Comparison of ENCODE assay signal across 8 cellular contexts in genomic region chr16:84726079-84726669, GRCh38. TPM values are rescaled to one million over a fixed set of nuclear protein-coding genes. Genes with fewer than 3 reads are reported as not detected.
A peak's percentile ranks its signal among the peaks of the same experiment; 100 is the strongest.
DNase-seq lines count a peak whose midpoint lies in the region; ATAC-seq, FAIRE-seq and TF ChIP-seq lines count a peak whose summit lies in the region.

No MANE protein-coding gene starts in this region.

- intact Hi-C loops in psoas muscle (cut with DNase I): loop anchor here (2.0 to 10.0 kb wide), 4 partner anchors 53 to 215 kb away; no protein-coding TSS in a partner anchor

- WGBS in psoas muscle, 3 donors: 15 to 21% (median 17%) methylated on average over 12 of the region's 12 CpGs

- H3K27ac ChIP-seq in right atrium auricular region (peak overlapping the region in 1 of 2 donors; percentile 19), psoas muscle (peak overlapping the region; percentile 34)

- H3K4me1 Mint-ChIP-seq in T-helper 17 cell: peaks cover 40% of the 10 kb centered on the region

- H3K27me3 ChIP-seq in right atrium auricular region (no peaks in the 10 kb centered on the region), psoas muscle (ENCODE audit: insufficient read depth in 3 of 3, low read length in 2 of 3) (no peaks in the 10 kb centered on the region)

- DNase-seq in Ammon's horn (ENCODE audit: low spot score) (peak; percentile 91), NCI-H1092 (lab: John Stamatoyannopoulos, UW) (peak; percentile 47), T-helper 17 cell (peak; percentile 69 to 81 (median 75)), amygdala (lab: John Stamatoyannopoulos, UW) (peak in 55 of 56 donors; percentile 17 to 95 (median 70)), right atrium auricular region (ENCODE audit: low spot score) (peak; percentile 94), psoas muscle (peak; percentile 92 to 94), urothelium cell line (ENCODE audit: low spot score) (peak; percentile 76)

- H3K36me3 ChIP-seq in right atrium auricular region: no peaks in the 10 kb centered on the region
- no peaks in the 10 kb centered on the region for H3K36me3 ChIP-seq in psoas muscle (ENCODE audit: insufficient read depth in 1 of 2, low read depth in 1 of 2)

- peaks cover 0 to 62% of the 10 kb centered on the region in 2 donors for H3K4me1 ChIP-seq in right atrium auricular region
- H3K4me1 ChIP-seq in psoas muscle: peaks cover 62% of the 10 kb centered on the region

- peak overlapping the region; percentile 50 for H3K4me3 Mint-ChIP-seq in T-helper 17 cell

- no peaks in the 10 kb centered on the region for H3K36me3 Mint-ChIP-seq in T-helper 17 cell (ENCODE audit: low read depth)

- H3K27ac Mint-ChIP-seq in T-helper 17 cell: peak overlapping the region; percentile 49

- H3K4me3 ChIP-seq in right atrium auricular region (peak overlapping the region in 1 of 2 donors; percentile 17), psoas muscle (no peak overlapping the region)

- no peak for FAIRE-seq in urothelium cell line (lab: Jason Lieb, UNC)

- H3K27me3 Mint-ChIP-seq in T-helper 17 cell: no peaks in the 10 kb centered on the region

- TF ChIP-seq CTCF in right atrium auricular region (IDR thresholded peaks at IDR 0.05) (peak; percentile 90 to 94), psoas muscle (IDR thresholded peaks at IDR 0.05) (peak; percentile 96)

- H3K9me3 ChIP-seq in T-helper 17 cell (ENCODE audit: control insufficient read depth, low read length, poor library complexity, severe bottlenecking) (no peaks in the 10 kb centered on the region), right atrium auricular region (no peaks in the 10 kb centered on the region), psoas muscle (no peaks in the 10 kb centered on the region)

- peak; percentile 32 for ATAC-seq in GM19324 (IDR thresholded peaks at IDR 0.05; ENCODE audit: low FRiP score, unreplicated experiment)
- ATAC-seq in T-helper 17 cell: peak; percentile 79
- peak; percentile 76 to 87 (median 78) for ATAC-seq in psoas muscle

RNA-seq across cellular contexts. Expression of gene USP10, which starts 26.4 kb away (rescaled TPM):
- 100 to 1,000 TPM; 169 to 221 TPM for total RNA-seq in T-helper 17 cell
- 10 to 100 TPM; 44.9 to 52.3 TPM for total RNA-seq in right atrium auricular region
- total RNA-seq in psoas muscle: 10 to 100 TPM; 57.1 to 93.0 (median 78.9) TPM
- polyA plus RNA-seq in psoas muscle: 10 to 100 TPM; 33.9 to 69.5 (median 69.2) TPM
